17 cellular contexts compared by ENCODE assay signal in genomic region chr10:44339218-44339617, GRCh38. TPM values are rescaled to one million over a fixed set of nuclear protein-coding genes. Genes with fewer than 3 reads are reported as not detected.
A peak's percentile ranks its signal among the peaks of the same experiment; 100 is the strongest.
DNase-seq lines count a peak whose midpoint lies in the region; ATAC-seq and TF ChIP-seq lines count a peak whose summit lies in the region.
"Had no signal": no experiment of that assay in that cellular context is flagged by ENCODE, and none has a peak within 500 bp of the region (broad histone marks: within the 10 kb centered on the region; RNA-seq: fewer than 3 reads in every experiment).

No MANE protein-coding gene starts in this region.

- intact Hi-C loops in HCT116 (cut with micrococcal nuclease), result no loop called here
- intact Hi-C loops in sigmoid colon (cut with DNase I), result no loop called here

- TF ChIP-seq EP300 in sigmoid colon (IDR thresholded peaks at IDR 0.05), result no peak

- no peaks in the 10 kb centered on the region for H3K79me2 ChIP-seq in HCT116 (ENCODE audit: insufficient read depth, low read length)

- DNase-seq in EH (ENCODE audit: low read depth) (peak; percentile 36), HCT116 (ENCODE audit: low read depth, low spot score) (no peak), choroid plexus epithelial cell (ENCODE audit: low read depth) (peak; percentile 50), left lobe of liver (ENCODE audit: low spot score) (peak; percentile 0), inferior parietal cortex (ENCODE audit: extremely low spot score) (no peak), activated T-cell treated with anti-CD3 and anti-CD28 coated beads for 4 hours (no peak), sigmoid colon (no peak)
- DNase-seq: activated CD4-positive, alpha-beta T cell treated with anti-CD3 and anti-CD28 coated beads, Interleukin-2, amount 50 U/mL, for 4 hours; COR-L47; dorsolateral prefrontal cortex; heart left ventricle; kidney; NCI-H1436; retina had no signal

- WGBS in sigmoid colon, 2 donors, result 82 to 86% methylated on average over 3 of the region's 3 CpGs

- H3K4me1 ChIP-seq in HCT116 (ENCODE audit: control insufficient read depth in 1 of 2, insufficient read depth in 2 of 2, low read length in 2 of 2) (peaks cover 0 to 8% of the 10 kb centered on the region in 2 experiments; a peak in 2 of 4 replicates), sigmoid colon (no peaks in the 10 kb centered on the region)

- TF ChIP-seq CTCF in HCT116 (IDR thresholded peaks at IDR 0.05 in 2 of 3, conservative IDR thresholded peaks at IDR 0.05 in 1 of 3; ENCODE audit: borderline replicate concordance in 1 of 3, insufficient read depth in 1 of 3, low read depth in 2 of 3, low read length in 2 of 3) (peak in 2 of 3 experiments; percentile 12 to 26; a peak in 3 of 6 replicates), choroid plexus epithelial cell (conservative IDR thresholded peaks at IDR 0.05; ENCODE audit: low read depth, low read length) (peak; percentile 11), sigmoid colon (IDR thresholded peaks at IDR 0.05) (no peak)

- H3K27ac ChIP-seq in HCT116 (ENCODE audit: low read depth, low read length), result no peak overlapping the region
- no peak overlapping the region for H3K27ac ChIP-seq in sigmoid colon
- H3K27ac ChIP-seq: dorsolateral prefrontal cortex, heart left ventricle, RWPE1 had no signal

- H3K27me3 ChIP-seq in HCT116 (ENCODE audit: insufficient read depth, low read length) (peaks cover 25% of the 10 kb centered on the region), sigmoid colon (no peaks in the 10 kb centered on the region)
- H3K27me3 ChIP-seq: dorsolateral prefrontal cortex, heart left ventricle had no signal

- H3K36me3 ChIP-seq in HCT116 (ENCODE audit: control insufficient read depth in 1 of 2, insufficient read depth in 2 of 2, low read length in 2 of 2) (no peaks in the 10 kb centered on the region), sigmoid colon (no peaks in the 10 kb centered on the region)
- H3K36me3 ChIP-seq: heart left ventricle had no signal

- no peak for TF ChIP-seq POLR2A in HCT116 (IDR thresholded peaks at IDR 0.05; ENCODE audit: borderline replicate concordance, extremely low read depth, insufficient read depth, insufficient read length)
- TF ChIP-seq POLR2A in sigmoid colon (IDR thresholded peaks at IDR 0.05), result no peak

- ATAC-seq in HCT116 (peak; percentile 57; the same call in 1 of the 2 replicates), left lobe of liver (no peak)
- ATAC-seq: esophagus mucosa, heart left ventricle had no signal

- H2AFZ ChIP-seq in HCT116 (ENCODE audit: low read depth, low read length, poor library complexity, severe bottlenecking), result no peak overlapping the region

- RAD21 ChIA-PET in HCT116 (lab: Charles Lee; ENCODE audit: low non-redundant PET in 1 of 2, low total read pairs in 2 of 2, uncharacterized antibody in 2 of 2, unreplicated experiment in 2 of 2), result no interaction called here

- no peak for TF ChIP-seq RAD21 in HCT116 (IDR thresholded peaks at IDR 0.05; ENCODE audit: low read depth)

- H3K9me3 ChIP-seq in HCT116 (ENCODE audit: control insufficient read depth in 1 of 2, insufficient read depth in 1 of 2, low read depth in 1 of 2, low read length in 2 of 2), result no peaks in the 10 kb centered on the region
- H3K9me3 ChIP-seq in sigmoid colon, result no peaks in the 10 kb centered on the region
- H3K9me3 ChIP-seq: heart left ventricle had no signal

- POLR2A ChIA-PET in HCT116 (lab: Charles Lee), result no interaction called here

- BruUV-seq in HCT116 (replicated peaks; lab: Mats Ljungman, UMichigan), result no TSS peak

- H3K4me3 ChIP-seq in HCT116 (replicated peaks in 1 of 2; ENCODE audit: low read depth in 1 of 2, low read length in 2 of 2), result no peak overlapping the region
- no peak overlapping the region for H3K4me3 ChIP-seq in choroid plexus epithelial cell (ENCODE audit: low read depth, low read length)
- H3K4me3 ChIP-seq in sigmoid colon, result no peak overlapping the region
- H3K4me3 ChIP-seq: dorsolateral prefrontal cortex, heart left ventricle had no signal

- no peak overlapping the region for H3K9ac ChIP-seq in HCT116 (ENCODE audit: low read length)

- no peak overlapping the region for H3K4me2 ChIP-seq in HCT116 (ENCODE audit: low read length)

- CTCF ChIA-PET in HCT116 (lab: Charles Lee), result no interaction called here

- H4K20me1 ChIP-seq in HCT116 (ENCODE audit: insufficient read depth), result no peaks in the 10 kb centered on the region

- no peaks in the 10 kb centered on the region for H3K9me2 ChIP-seq in HCT116 (ENCODE audit: insufficient read depth)

TF ChIP-seq in HCT116, 20 proteins besides CTCF, POLR2A, EP300 and RAD21:
- TF ChIP-seq MAX (IDR thresholded peaks at IDR 0.05) (no peak), CBX3 (IDR thresholded peaks at IDR 0.05; ENCODE audit: low read depth) (no peak), EZH2 (IDR thresholded peaks at IDR 0.05) (no peak), ZBTB33 (IDR thresholded peaks at IDR 0.05; ENCODE audit: extremely low read depth, insufficient replicate concordance, low read length) (no peak), ELF1 (IDR thresholded peaks at IDR 0.05; ENCODE audit: borderline replicate concordance, low read depth) (no peak), ZNF274 (IDR thresholded peaks at IDR 0.05; ENCODE audit: low read depth, low read length) (no peak), POLR2AphosphoS5 (IDR thresholded peaks at IDR 0.05; ENCODE audit: low read depth, low read length) (no peak), TCF7L2 (IDR thresholded peaks at IDR 0.05; ENCODE audit: borderline replicate concordance, extremely low read depth, insufficient read depth, insufficient read length) (no peak), JUND (IDR thresholded peaks at IDR 0.05) (no peak), EGR1 (IDR thresholded peaks at IDR 0.05; ENCODE audit: low read depth) (no peak), EZH2phosphoT487 (IDR thresholded peaks at IDR 0.05; ENCODE audit: borderline replicate concordance) (no peak), FOSL1 (IDR thresholded peaks at IDR 0.05; ENCODE audit: low read depth) (no peak), ATF3 (IDR thresholded peaks at IDR 0.05) (no peak), YY1 (IDR thresholded peaks at IDR 0.05; ENCODE audit: extremely low read depth, insufficient replicate concordance, low read depth, low read length) (no peak)

RNA-seq across cellular contexts. Expression of gene CXCL12, which starts 45.7 kb away (rescaled TPM):
- total RNA-seq in HCT116 (2021; ENCODE audit: unreplicated experiment), result 0.47 TPM
- not detected in 2 replicates for polyA plus RNA-seq in HCT116 (2012)
- 50.3 TPM for total RNA-seq in left lobe of liver
- 100 to 1,000 TPM in 1 of 4 donors, 10 to 100 TPM in 3; 72.1 to 111 (median 80.7) TPM for total RNA-seq in sigmoid colon
- 10 to 100 TPM; 13.6 to 54.1 (median 43.5) TPM for polyA plus RNA-seq in sigmoid colon
- total RNA-seq: G401 had no signal

Comparison
In these comparisons a context has a peak if more than half of its experiments do, and no peak if none do; other contexts are left out.
1. DNase-seq: peak in EH (single experiment), choroid plexus epithelial cell (single experiment) and left lobe of liver (single experiment); none in HCT116 (single experiment), inferior parietal cortex (single experiment), activated T-cell treated with anti-CD3 and anti-CD28 coated beads for 4 hours (single experiment) and sigmoid colon (single experiment).
2. CTCF ChIP-seq: peak in HCT116 (2 of 3) and choroid plexus epithelial cell (single experiment); none in sigmoid colon (0 of 4).
3. RNA of gene CXCL12, which starts 45.7 kb away (total RNA-seq): 72.1 to 111 TPM in sigmoid colon and 50.3 TPM in left lobe of liver (single experiment); 0.47 TPM in HCT116 (single experiment); every median in the first group is over 10 times any median in the second.